ENCODE assay signal across 10 cellular contexts in genomic region chr18:54608008-54608642, GRCh38. TPM values are rescaled to one million over a fixed set of nuclear protein-coding genes. Genes with fewer than 3 reads are reported as not detected.
A peak's percentile ranks its signal among the peaks of the same experiment; 100 is the strongest.
DNase-seq lines count a peak whose midpoint lies in the region; ATAC-seq and TF ChIP-seq lines count a peak whose summit lies in the region.
"Had no signal": no experiment of that assay in that cellular context is flagged by ENCODE, and none has a peak within 500 bp of the region (broad histone marks: within the 10 kb centered on the region; RNA-seq: fewer than 3 reads in every experiment).

No MANE protein-coding gene starts in this region.

- TF ChIP-seq POLR2A in body of pancreas (IDR thresholded peaks at IDR 0.05) (no peak), uterus (IDR thresholded peaks at IDR 0.05) (no peak), sigmoid colon (IDR thresholded peaks at IDR 0.05) (no peak)

- H3K9me3 ChIP-seq in A673 (ENCODE audit: low read depth, low read length, poor library complexity, severe bottlenecking) (no peaks in the 10 kb centered on the region), HUES6 (ENCODE audit: control insufficient read depth, insufficient read depth, low read depth, low read length) (peaks cover 5% of the 10 kb centered on the region; the same call in 1 of the 2 replicates), body of pancreas (no peaks in the 10 kb centered on the region), uterus (no peaks in the 10 kb centered on the region), sigmoid colon (no peaks in the 10 kb centered on the region)
- H3K9me3 ChIP-seq: right atrium auricular region, thoracic aorta had no signal

- intact Hi-C loops in A673 (cut with micrococcal nuclease; ENCODE audit: unreplicated experiment): no loop called here
- intact Hi-C loops in body of pancreas (cut with DNase I): no loop called here
- intact Hi-C loops in uterus (cut with DNase I; ENCODE audit: low total_unique reads): no loop called here
- intact Hi-C loops in sigmoid colon (cut with DNase I): no loop called here

- ATAC-seq in body of pancreas: peak; percentile 12

- POLR2A ChIA-PET in A673 (lab: Charles Lee; ENCODE audit: low non-redundant PET): no interaction called here

- CTCF ChIA-PET in A673 (lab: Charles Lee): no interaction called here

- H3K36me3 ChIP-seq in A673 (ENCODE audit: insufficient read depth, low read length, poor library complexity, severe bottlenecking) (no peaks in the 10 kb centered on the region), HUES6 (ENCODE audit: control insufficient read depth, insufficient read depth, low read length) (no peaks in the 10 kb centered on the region), body of pancreas (replicated peaks in 1 of 2; ENCODE audit: insufficient read depth in 1 of 2, low read depth in 2 of 2) (no peaks in the 10 kb centered on the region), uterus (no peaks in the 10 kb centered on the region), sigmoid colon (no peaks in the 10 kb centered on the region)
- H3K36me3 ChIP-seq: right atrium auricular region, thoracic aorta had no signal

- 27 to 28% methylated on average over 3 of the region's 3 CpGs for WGBS in body of pancreas, 2 donors
- 21 to 61% methylated on average over 3 of the region's 3 CpGs for WGBS in sigmoid colon, 2 donors

- peaks cover 6% of the 10 kb centered on the region for H3K4me1 ChIP-seq in A673 (ENCODE audit: insufficient read depth, low read length, poor library complexity, severe bottlenecking)
- H3K4me1 ChIP-seq in HUES6 (ENCODE audit: control insufficient read depth, insufficient read depth, low read length): peaks cover 39% of the 10 kb centered on the region
- H3K4me1 ChIP-seq in body of pancreas: peaks cover 34% of the 10 kb centered on the region
- H3K4me1 ChIP-seq in uterus: no peaks in the 10 kb centered on the region
- H3K4me1 ChIP-seq in sigmoid colon: no peaks in the 10 kb centered on the region
- H3K4me1 ChIP-seq: right atrium auricular region had no signal

- H3K9ac ChIP-seq in HUES6 (ENCODE audit: low read length): peak overlapping the region; percentile 84

- no peak for TF ChIP-seq CTCF in A673 (conservative IDR thresholded peaks at IDR 0.05; ENCODE audit: low read depth, low read length)
- TF ChIP-seq CTCF in body of pancreas (IDR thresholded peaks at IDR 0.05): no peak
- no peak for TF ChIP-seq CTCF in uterus (IDR thresholded peaks at IDR 0.05)
- no peak for TF ChIP-seq CTCF in sigmoid colon (IDR thresholded peaks at IDR 0.05)

- BruUV-seq in A673 (replicated peaks; lab: Mats Ljungman, UMichigan): no TSS peak

- TF ChIP-seq EP300 in sigmoid colon (IDR thresholded peaks at IDR 0.05): no peak

- peak overlapping the region; percentile 34 for H3K4me3 ChIP-seq in A673 (ENCODE audit: low read depth, low read length, poor library complexity, severe bottlenecking)
- H3K4me3 ChIP-seq in HUES6 (ENCODE audit: low read depth, low read length): peak overlapping the region; percentile 26
- peak overlapping the region in 1 of 2 donors; percentile 3 for H3K4me3 ChIP-seq in body of pancreas
- H3K4me3 ChIP-seq in uterus: no peak overlapping the region
- H3K4me3 ChIP-seq in sigmoid colon: no peak overlapping the region
- H3K4me3 ChIP-seq: right atrium auricular region, thoracic aorta had no signal

- H3K27me3 ChIP-seq in A673 (replicated peaks; ENCODE audit: insufficient read depth, low read depth, low read length, poor library complexity): no peaks in the 10 kb centered on the region
- no peaks in the 10 kb centered on the region for H3K27me3 ChIP-seq in HUES6 (ENCODE audit: control insufficient read depth, insufficient read depth, low read length)
- no peaks in the 10 kb centered on the region for H3K27me3 ChIP-seq in body of pancreas
- H3K27me3 ChIP-seq in uterus: no peaks in the 10 kb centered on the region
- no peaks in the 10 kb centered on the region for H3K27me3 ChIP-seq in sigmoid colon
- H3K27me3 ChIP-seq: right atrium auricular region had no signal

- DNase-seq in A673 (ENCODE audit: low spot score) (peak; percentile 4), body of pancreas (no peak), kidney tubule cell (ENCODE audit: low spot score) (peak; percentile 83), NCI-H187 treated with DMSO at 0.1 percent for 48 hours (lab: John Stamatoyannopoulos, UW) (no peak), Ammon's horn (ENCODE audit: low spot score) (no peak), uterus (no peak), sigmoid colon (no peak)

- no peak overlapping the region for H3K27ac ChIP-seq in A673 (ENCODE audit: low read depth, low read length, poor library complexity, severe bottlenecking)
- H3K27ac ChIP-seq in HUES6 (ENCODE audit: low read depth, low read length): peak overlapping the region; percentile 83
- peak overlapping the region; percentile 90 to 93 (median 91) for H3K27ac ChIP-seq in body of pancreas
- no peak overlapping the region for H3K27ac ChIP-seq in uterus
- H3K27ac ChIP-seq in sigmoid colon: no peak overlapping the region
- H3K27ac ChIP-seq: right atrium auricular region, thoracic aorta had no signal

RNA-seq across cellular contexts. Expression of gene DYNAP, which starts 17.1 kb away (rescaled TPM):
- total RNA-seq in A673 (2021): not detected in 2 replicates
- not detected for total RNA-seq in body of pancreas
- total RNA-seq in uterus: not detected
- not detected for total RNA-seq in sigmoid colon
- not detected for polyA plus RNA-seq in sigmoid colon
- total RNA-seq: right atrium auricular region, thoracic aorta had no signal

Comparison
In these comparisons a context has a peak if more than half of its experiments do, and no peak if none do; other contexts are left out.
1. DNase-seq: peak in A673 (single experiment) and kidney tubule cell (single experiment); none in body of pancreas (0 of 4), NCI-H187 treated with DMSO at 0.1 percent for 48 hours (single experiment), Ammon's horn (single experiment), uterus (0 of 2) and sigmoid colon (single experiment).
2. H3K27ac ChIP-seq: peak in HUES6 (single experiment) and body of pancreas (4 of 4); none in A673 (single experiment), uterus (0 of 2) and sigmoid colon (0 of 4).
3. H3K4me3 ChIP-seq: peak in A673 (single experiment) and HUES6 (single experiment); none in uterus (0 of 2) and sigmoid colon (0 of 4).